8 cellular contexts compared by ENCODE assay signal in the genomic region with DNA sequence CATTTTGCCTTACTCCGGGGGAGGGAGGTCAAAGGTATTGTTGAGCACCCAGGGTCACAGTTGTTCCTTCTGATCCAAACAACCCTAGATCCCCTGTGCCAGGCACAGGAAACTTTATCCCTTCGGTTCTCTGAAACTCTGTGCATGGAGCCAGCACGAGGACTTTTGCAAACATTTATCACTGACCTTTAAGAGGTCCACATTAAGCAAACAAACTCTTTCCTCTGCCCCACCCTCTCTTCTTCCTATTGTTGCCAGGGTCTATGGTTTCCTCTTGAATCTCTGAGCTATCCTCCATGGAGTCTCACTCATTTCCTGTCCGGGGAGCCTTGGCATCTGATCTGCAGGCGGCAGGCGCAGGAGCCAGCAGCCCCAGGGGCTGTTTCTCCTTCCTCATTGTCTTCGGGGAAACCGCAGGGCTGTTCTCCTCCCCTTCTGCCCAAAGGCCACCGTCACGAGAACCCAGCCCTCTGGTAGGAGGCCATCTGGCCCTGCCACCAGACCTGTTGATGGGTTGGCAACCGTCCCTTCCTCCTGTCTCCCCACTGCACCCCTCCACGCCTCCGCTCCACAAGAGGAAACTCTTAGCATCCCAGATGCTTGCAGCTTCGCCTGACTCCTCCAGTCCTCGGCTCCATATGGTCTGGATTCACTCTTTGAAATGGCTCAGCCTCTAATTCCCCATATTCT.
DNase-seq lines count a peak whose midpoint lies in the region; ATAC-seq, FAIRE-seq and TF ChIP-seq lines count a peak whose summit lies in the region.

No MANE protein-coding gene starts in this region.

- H2BK20ac ChIP-seq in H1 (ENCODE audit: low read length), result 0 out of 2 replicates have a peak overlapping the region, but pooled peaks have one; percentile 80

- H2BK12ac ChIP-seq in H1 (ENCODE audit: low read depth, low read length), result no peak overlapping the region

- H4K8ac ChIP-seq in H1 (ENCODE audit: extremely low read depth, insufficient read depth, low read length), result no peak overlapping the region

- CTCF ChIA-PET in H1 (lab: Charles Lee; ENCODE audit: partially characterized antibody), result no interaction called here

- POLR2A ChIA-PET in H1 (lab: Charles Lee; ENCODE audit: partially characterized antibody), result no interaction called here

- ATAC-seq in mucosa of descending colon, result peak; percentile 56
- no peak for ATAC-seq in HG03460 (IDR thresholded peaks at IDR 0.05; ENCODE audit: unreplicated experiment)
- no peak for ATAC-seq in GM19351 (IDR thresholded peaks at IDR 0.05; ENCODE audit: unreplicated experiment)

- H3K4me2 ChIP-seq in H1 (ENCODE audit: insufficient read depth in 1 of 2, low read depth in 2 of 2, low read length in 2 of 2), result no peak overlapping the region

- H3K9ac ChIP-seq in H1 (replicated peaks in 1 of 4; ENCODE audit: extremely low read depth in 1 of 4, low read depth in 3 of 4, low read length in 3 of 4), result no peak overlapping the region

- H2BK15ac ChIP-seq in H1 (ENCODE audit: low read length), result no peak overlapping the region

- no peak overlapping the region for H3K18ac ChIP-seq in H1 (ENCODE audit: extremely low read depth, low read length)

- no peak overlapping the region for H3K23ac ChIP-seq in H1 (ENCODE audit: insufficient read length)

- peak; percentile 81 for DNase-seq in DMS53 (lab: John Stamatoyannopoulos, UW)
- peak; percentile 82 for DNase-seq in NCI-H748 (lab: John Stamatoyannopoulos, UW; ENCODE audit: unreplicated experiment)
- no peak for DNase-seq in H1 (ENCODE audit: low read depth in 1 of 2, low spot score in 2 of 2)
- peak; percentile 31 to 72 (median 42) for DNase-seq in mucosa of descending colon
- no peak for DNase-seq in activated gamma-delta T cell (lab: John Stamatoyannopoulos, UW)
- no peak for DNase-seq in effector memory CD4-positive, alpha-beta T cell

- no peak overlapping the region for H3K56ac ChIP-seq in H1 (replicated peaks; ENCODE audit: insufficient read length, low read depth, low read length)

- no peak overlapping the region for H4K5ac ChIP-seq in H1 (ENCODE audit: insufficient read length, low read depth, low read length)

- H3K4me1 ChIP-seq in H1 (replicated peaks in 1 of 4; ENCODE audit: control insufficient read depth in 3 of 4, insufficient read depth in 4 of 4, low read length in 3 of 4) (peaks cover 0 to 4% (median 1%) of the 10 kb centered on the region in 4 experiments; a peak in 3 of 7 replicates), mucosa of descending colon (ENCODE audit: low read depth) (no peaks in the 10 kb centered on the region)
- no peaks in the 10 kb centered on the region for H3K4me1 ChIP-seq in effector memory CD4-positive, alpha-beta T cell (ENCODE audit: control insufficient read depth, insufficient read depth, low read length, poor library complexity, severe bottlenecking)

- H3K9me3 ChIP-seq in H1 (ENCODE audit: insufficient read depth in 2 of 2, low read depth in 1 of 2, low read length in 1 of 2) (no peaks in the 10 kb centered on the region; a peak in 1 of 4 replicates), mucosa of descending colon (peaks cover 10% of the 10 kb centered on the region)
- H3K9me3 ChIP-seq in effector memory CD4-positive, alpha-beta T cell (ENCODE audit: control insufficient read depth, low read length), result peaks cover 3% of the 10 kb centered on the region

- no peak for FAIRE-seq in H1 (lab: Jason Lieb, UNC)

- peak overlapping the region; percentile 66; the same call in 1 of the 2 replicates for H2BK5ac ChIP-seq in H1 (ENCODE audit: low read depth, low read length)

- H3K4me3 ChIP-seq in H1 (ENCODE audit: extremely low read depth in 1 of 4, insufficient read depth in 2 of 4, low read depth in 3 of 4, low read length in 4 of 4) (no peak overlapping the region), mucosa of descending colon (no peak overlapping the region)
- H3K4me3 ChIP-seq in effector memory CD4-positive, alpha-beta T cell (ENCODE audit: insufficient read depth, low read depth, low read length, poor library complexity, severe bottlenecking), result no peak overlapping the region

- WGBS in H1 (ENCODE audit: extremely low coverage in 1 of 2, insufficient coverage in 1 of 2, insufficient read length in 1 of 2, insufficient replicate concordance in 2 of 2, low coverage in 1 of 2, low lambda C conversion rate in 2 of 2, missing lambda C conversion rate in 1 of 2), 2 experiments, result 88% methylated on average over 15 of the region's 15 CpGs; no CpG with 5 or more reads in 1 of the 2 experiments

- TF ChIP-seq EP300 in H1 (IDR thresholded peaks at IDR 0.05; ENCODE audit: borderline replicate concordance in 1 of 2, low read depth in 2 of 2, low read length in 2 of 2), result no peak

- H2AK5ac ChIP-seq in H1 (ENCODE audit: low read depth, low read length), result no peak overlapping the region

- no peak overlapping the region for H2BK120ac ChIP-seq in H1 (replicated peaks; ENCODE audit: low read depth, low read length)

- H3K4ac ChIP-seq in H1 (replicated peaks; ENCODE audit: insufficient read length, low read depth, low read length), result no peak overlapping the region

- TF ChIP-seq POLR2A in H1 (IDR thresholded peaks at IDR 0.05; ENCODE audit: control extremely low read depth in 1 of 2, low read depth in 2 of 2, low read length in 2 of 2), result no peak

- no peaks in the 10 kb centered on the region for H4K20me1 ChIP-seq in H1 (replicated peaks in 1 of 2; ENCODE audit: control insufficient read depth in 1 of 2, insufficient read depth in 2 of 2, low read length in 2 of 2)

- no peak overlapping the region for H4K91ac ChIP-seq in H1 (replicated peaks; ENCODE audit: insufficient read length, low read length)

- no peaks in the 10 kb centered on the region for H3K36me3 ChIP-seq in H1 (ENCODE audit: control insufficient read depth in 2 of 4, insufficient read depth in 4 of 4, low read length in 3 of 4)
- H3K36me3 ChIP-seq in mucosa of descending colon (ENCODE audit: low read depth), result no peaks in the 10 kb centered on the region
- H3K36me3 ChIP-seq in effector memory CD4-positive, alpha-beta T cell (ENCODE audit: control insufficient read depth, insufficient read depth, low read length), result no peaks in the 10 kb centered on the region

- no peaks in the 10 kb centered on the region; the same call in 1 of the 2 replicates for H3K23me2 ChIP-seq in H1 (ENCODE audit: low read depth, low read length)

- H3K27ac ChIP-seq in H1 (ENCODE audit: low read depth, low read length), result no peak overlapping the region; the same call in 1 of the 2 replicates
- H3K27ac ChIP-seq in effector memory CD4-positive, alpha-beta T cell (ENCODE audit: insufficient read depth, low read length, poor library complexity, severe bottlenecking), result no peak overlapping the region

- H3K14ac ChIP-seq in H1 (ENCODE audit: insufficient read length), result no peak overlapping the region

- no peaks in the 10 kb centered on the region for H3K27me3 ChIP-seq in H1 (replicated peaks in 1 of 4; ENCODE audit: control insufficient read depth in 3 of 4, extremely low read depth in 1 of 4, insufficient read depth in 3 of 4, low read length in 3 of 4)
- H3K27me3 ChIP-seq in effector memory CD4-positive, alpha-beta T cell (replicated peaks; ENCODE audit: control insufficient read depth, insufficient read depth, low read length, poor library complexity, severe bottlenecking), result no peaks in the 10 kb centered on the region

- H3K79me1 ChIP-seq in H1 (ENCODE audit: low read depth, low read length), result no peaks in the 10 kb centered on the region

- intact Hi-C loops in mucosa of descending colon (cut with DNase I, micrococcal nuclease), result no loop called here

- no peak for TF ChIP-seq RAD21 in H1 (IDR thresholded peaks at IDR 0.05 in 1 of 2, conservative IDR thresholded peaks at IDR 0.05 in 1 of 2; ENCODE audit: low read depth in 2 of 2, low read length in 2 of 2)

- H2AFZ ChIP-seq in H1 (ENCODE audit: low read length), result peak overlapping the region; percentile 67; the same call in 1 of the 2 replicates

- TF ChIP-seq CTCF in H1 (IDR thresholded peaks at IDR 0.05; ENCODE audit: control extremely low read depth in 1 of 3, insufficient read depth in 1 of 3, low read depth in 1 of 3, low read length in 3 of 3), result no peak
- TF ChIP-seq CTCF in mucosa of descending colon (IDR thresholded peaks at IDR 0.05), result no peak

- H3K79me2 ChIP-seq in H1 (ENCODE audit: control insufficient read depth in 1 of 2, insufficient read depth in 2 of 2, low read length in 2 of 2), result no peaks in the 10 kb centered on the region

TF ChIP-seq in H1, 55 proteins besides CTCF, POLR2A, EP300 and RAD21:
- TF ChIP-seq RFX5 (IDR thresholded peaks at IDR 0.05; ENCODE audit: borderline replicate concordance, low read depth, low read length) (no peak), TAF7 (optimal IDR thresholded peaks at IDR 0.05; ENCODE audit: borderline replicate concordance, low read depth, low read length) (no peak), BACH1 (IDR thresholded peaks at IDR 0.05; ENCODE audit: low read length) (no peak), MAFK (IDR thresholded peaks at IDR 0.05; ENCODE audit: low read depth, low read length) (no peak), FOSL1 (IDR thresholded peaks at IDR 0.05; ENCODE audit: insufficient read depth, low read depth, low read length) (no peak), EGR1 (IDR thresholded peaks at IDR 0.05; ENCODE audit: borderline replicate concordance, low read depth, low read length) (no peak), SIX5 (IDR thresholded peaks at IDR 0.05; ENCODE audit: low read depth, low read length) (no peak), POU5F1 (IDR thresholded peaks at IDR 0.05; ENCODE audit: low read depth, low read length) (no peak), TAF1 (IDR thresholded peaks at IDR 0.05; ENCODE audit: low read depth, low read length) (no peak), SUZ12 (IDR thresholded peaks at IDR 0.05; ENCODE audit: low read length) (no peak), JUND (IDR thresholded peaks at IDR 0.05; ENCODE audit: low read length) (no peak), SIRT6 (IDR thresholded peaks at IDR 0.05; ENCODE audit: low read length) (no peak), TCF12 (IDR thresholded peaks at IDR 0.05; ENCODE audit: low read depth, low read length) (no peak)

Comparison
In these comparisons a context has a peak if more than half of its experiments do, and no peak if none do; other contexts are left out.
1. DNase-seq: peak in DMS53 (single experiment), NCI-H748 (single experiment) and mucosa of descending colon (3 of 3); none in H1 (0 of 2), activated gamma-delta T cell (single experiment) and effector memory CD4-positive, alpha-beta T cell (0 of 3).